Comparison of ENCODE assay signal across 17 cellular contexts in genomic region chr4:7000421-7001176, GRCh38. TPM values are rescaled to one million over a fixed set of nuclear protein-coding genes. Genes with fewer than 3 reads are reported as not detected.
A peak's percentile ranks its signal among the peaks of the same experiment; 100 is the strongest.
DNase-seq lines count a peak whose midpoint lies in the region; ATAC-seq and TF ChIP-seq lines count a peak whose summit lies in the region.
"Had no signal": no experiment of that assay in that cellular context is flagged by ENCODE, and none has a peak within 500 bp of the region (broad histone marks: within the 10 kb centered on the region; RNA-seq: fewer than 3 reads in every experiment).

No MANE protein-coding gene starts in this region.

- H3K27me3 ChIP-seq in H7 (ENCODE audit: control insufficient read depth, insufficient read depth, low read length) = no peaks in the 10 kb centered on the region
- H3K27me3 ChIP-seq: gastroesophageal sphincter, tibial nerve had no signal

- intact Hi-C loops in CD14-positive monocyte (cut with micrococcal nuclease) = no loop called here

- H3K4me1 Mint-ChIP-seq in CD14-positive monocyte (peaks cover 22% of the 10 kb centered on the region), osteocyte (ENCODE audit: unreplicated experiment) (no peaks in the 10 kb centered on the region)
- H3K4me1 Mint-ChIP-seq: B cell had no signal

- no peak for ATAC-seq in HG03460 (IDR thresholded peaks at IDR 0.05; ENCODE audit: unreplicated experiment)
- ATAC-seq: esophagus mucosa, gastroesophageal sphincter had no signal

- peak overlapping the region; percentile 33 for H3K27ac ChIP-seq in cingulate gyrus (ENCODE audit: low read depth, low read length)
- H3K27ac ChIP-seq: gastroesophageal sphincter, tibial nerve had no signal

- H3K9me3 Mint-ChIP-seq in CD14-positive monocyte (no peaks in the 10 kb centered on the region), osteocyte (ENCODE audit: unreplicated experiment) (no peaks in the 10 kb centered on the region)
- H3K9me3 Mint-ChIP-seq: activated T-cell treated with anti-CD3 and anti-CD28 coated beads, Interleukin-2, amount 50 U/mL, for 24 hours had no signal

- TF ChIP-seq CTCF in CD14-positive monocyte (IDR thresholded peaks at IDR 0.05) (no peak), osteocyte (IDR thresholded peaks at IDR 0.05) (no peak)

- H3K4me3 Mint-ChIP-seq in CD14-positive monocyte (no peak overlapping the region), osteocyte (ENCODE audit: unreplicated experiment) (no peak overlapping the region)
- H3K4me3 Mint-ChIP-seq: activated T-cell treated with anti-CD3 and anti-CD28 coated beads, Interleukin-2, amount 50 U/mL, for 24 hours; B cell had no signal

- H3K27me3 Mint-ChIP-seq in CD14-positive monocyte (ENCODE audit: low read depth in 3 of 3) = no peaks in the 10 kb centered on the region
- no peaks in the 10 kb centered on the region for H3K27me3 Mint-ChIP-seq in osteocyte (ENCODE audit: unreplicated experiment)
- H3K27me3 Mint-ChIP-seq: activated T-cell treated with anti-CD3 and anti-CD28 coated beads, Interleukin-2, amount 50 U/mL, for 24 hours; B cell had no signal

- H3K27ac Mint-ChIP-seq in CD14-positive monocyte = peak overlapping the region in 5 of 7 donors; percentile 21 to 60 (median 49)
- no peak overlapping the region for H3K27ac Mint-ChIP-seq in osteocyte (ENCODE audit: unreplicated experiment)
- H3K27ac Mint-ChIP-seq: B cell had no signal

- peaks cover 36% of the 10 kb centered on the region for H3K36me3 ChIP-seq in H7 (replicated peaks; ENCODE audit: control insufficient read depth, insufficient read depth, low read length)

- no peak for DNase-seq in CD14-positive monocyte (ENCODE audit: low spot score)
- DNase-seq in H7 = peak; percentile 13
- DNase-seq in osteocyte (ENCODE audit: extremely low spot score, unreplicated experiment) = peak; percentile 73
- no peak for DNase-seq in globus pallidus (ENCODE audit: low spot score)
- DNase-seq in NCI-H510A (lab: John Stamatoyannopoulos, UW) = no peak
- DNase-seq: activated CD4-positive, alpha-beta T cell treated with anti-CD3 and anti-CD28 coated beads for 48 hours; activated T-cell treated with anti-CD3 and anti-CD28 coated beads, Interleukin-2, amount 50 U/mL, for 24 hours; KG1; NCI-H2029; NCI-H446 treated with DMSO at 0.1 percent for 48 hours; retina had no signal

- H3K36me3 Mint-ChIP-seq in CD14-positive monocyte = peaks cover 84 to 87% of the 10 kb centered on the region in 2 donors
- peaks cover 47% of the 10 kb centered on the region for H3K36me3 Mint-ChIP-seq in osteocyte (ENCODE audit: unreplicated experiment)

- no peak overlapping the region for H3K4me3 ChIP-seq in H7 (ENCODE audit: insufficient read depth, low read depth, low read length)
- H3K4me3 ChIP-seq: gastroesophageal sphincter, tibial nerve had no signal

RNA-seq across cellular contexts. Expression of gene TADA2B, which starts 42.6 kb away (rescaled TPM):
- 1 to 10 TPM; 2.0 to 2.6 TPM for polyA plus RNA-seq in CD14-positive monocyte
- total RNA-seq in H7 (2014; rRNA removed; shearing (Covaris generic)) = 14.0 TPM in 2 replicates
- total RNA-seq in osteocyte = 16.5 and 21.4 TPM in 2 replicates

Comparison
In these comparisons a context has a peak if more than half of its experiments do, and no peak if none do; other contexts are left out.
1. DNase-seq: peak in H7 (single experiment) and osteocyte (single experiment); none in CD14-positive monocyte (single experiment), globus pallidus (single experiment) and NCI-H510A (single experiment).